8 cellular contexts compared by ENCODE assay signal in the genomic region with DNA sequence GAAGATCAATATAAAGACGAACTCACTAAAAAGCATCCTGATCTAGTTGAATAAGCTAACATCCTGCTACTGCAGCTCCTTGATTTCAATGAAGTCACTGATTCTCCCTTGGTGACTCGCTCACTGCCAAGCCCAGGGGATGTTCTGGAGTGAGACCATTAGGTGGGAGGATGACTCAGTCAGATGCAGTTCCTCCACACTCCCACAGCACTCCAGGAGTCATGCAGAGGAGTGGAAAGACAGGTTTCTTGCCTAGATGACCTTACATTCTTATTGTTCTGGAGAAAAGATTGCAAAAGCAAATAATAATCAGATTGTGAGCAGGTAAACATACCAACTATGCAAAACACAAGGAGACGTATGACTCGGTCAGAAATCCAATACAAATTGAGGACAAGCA. TPM values are rescaled to one million over a fixed set of nuclear protein-coding genes. Genes with fewer than 3 reads are reported as not detected.
DNase-seq lines count a peak whose midpoint lies in the region; ATAC-seq and TF ChIP-seq lines count a peak whose summit lies in the region.

No MANE protein-coding gene starts in this region.

- H3K27me3 ChIP-seq in foreskin keratinocyte = no peaks in the 10 kb centered on the region
- no peaks in the 10 kb centered on the region for H3K27me3 ChIP-seq in H7 (ENCODE audit: control insufficient read depth, insufficient read depth, low read length)

- H3K36me3 Mint-ChIP-seq in stimulated activated naive CD8-positive, alpha-beta T cell treated with anti-CD3 and anti-CD28 coated beads, Interleukin-15, Interleukin-2, amounts not matched to agents 100 ng/mL and 50 ng/mL, for 24 hours (ENCODE audit: low read depth) = peaks cover 5% of the 10 kb centered on the region

- H3K4me1 ChIP-seq in foreskin keratinocyte = peaks cover 8% of the 10 kb centered on the region

- peak; percentile 100 for ATAC-seq in foreskin keratinocyte

- H3K27ac Mint-ChIP-seq in stimulated activated naive CD8-positive, alpha-beta T cell treated with anti-CD3 and anti-CD28 coated beads, Interleukin-15, Interleukin-2, amounts not matched to agents 100 ng/mL and 50 ng/mL, for 24 hours = peak overlapping the region; percentile 1

- peak; percentile 30 for TF ChIP-seq CTCF in foreskin keratinocyte (conservative IDR thresholded peaks at IDR 0.05)

- H3K27me3 Mint-ChIP-seq in stimulated activated naive CD8-positive, alpha-beta T cell treated with anti-CD3 and anti-CD28 coated beads, Interleukin-15, Interleukin-2, amounts not matched to agents 100 ng/mL and 50 ng/mL, for 24 hours = no peaks in the 10 kb centered on the region

- peaks cover 56% of the 10 kb centered on the region for H3K4me1 Mint-ChIP-seq in stimulated activated naive CD8-positive, alpha-beta T cell treated with anti-CD3 and anti-CD28 coated beads, Interleukin-15, Interleukin-2, amounts not matched to agents 100 ng/mL and 50 ng/mL, for 24 hours (ENCODE audit: low read depth)

- H3K4me3 Mint-ChIP-seq in stimulated activated naive CD8-positive, alpha-beta T cell treated with anti-CD3 and anti-CD28 coated beads, Interleukin-15, Interleukin-2, amounts not matched to agents 100 ng/mL and 50 ng/mL, for 24 hours = no peak overlapping the region

- H3K9me3 Mint-ChIP-seq in stimulated activated naive CD8-positive, alpha-beta T cell treated with anti-CD3 and anti-CD28 coated beads, Interleukin-15, Interleukin-2, amounts not matched to agents 100 ng/mL and 50 ng/mL, for 24 hours = no peaks in the 10 kb centered on the region

- peak overlapping the region; percentile 52 for H3K27ac ChIP-seq in foreskin keratinocyte

- peak; percentile 1 for DNase-seq in NCI-H345 (lab: John Stamatoyannopoulos, UW)
- no peak for DNase-seq in NCI-H345 treated with DMSO at 0.1 percent for 48 hours (lab: John Stamatoyannopoulos, UW; ENCODE audit: unreplicated experiment)
- peak; percentile 24 to 72 for DNase-seq in SW 1271 (lab: John Stamatoyannopoulos, UW)
- peak; percentile 96 to 99 for DNase-seq in foreskin keratinocyte
- no peak for DNase-seq in H7
- DNase-seq in NK-92 treated with Interleukin-12 subunit alpha and Interleukin-12 subunit beta, amount 100 ng/mL, for 24 hours (lab: John Stamatoyannopoulos, UW) = no peak
- DNase-seq in HuH-7 (ENCODE audit: low spot score) = no peak

- H3K4me3 ChIP-seq in H7 (ENCODE audit: insufficient read depth, low read depth, low read length) = no peak overlapping the region

- H3K36me3 ChIP-seq in H7 (replicated peaks; ENCODE audit: control insufficient read depth, insufficient read depth, low read length) = no peaks in the 10 kb centered on the region; the same call in 1 of the 2 replicates

RNA-seq across cellular contexts. Expression of a gene that starts 15.3 kb away (rescaled TPM):
- 2.0 and 2.3 TPM in 2 replicates for total RNA-seq in foreskin keratinocyte
- polyA plus RNA-seq in foreskin keratinocyte = 0.57 and 0.70 TPM in 2 replicates
- 2.4 and 4.1 TPM in 2 replicates for total RNA-seq in H7 (2014; rRNA removed; shearing (Covaris generic))

Comparison
In these comparisons a context has a peak if more than half of its experiments do, and no peak if none do; other contexts are left out.
1. DNase-seq: peak in NCI-H345 (single experiment), SW 1271 (2 of 2) and foreskin keratinocyte (2 of 2); none in NCI-H345 treated with DMSO at 0.1 percent for 48 hours (single experiment), H7 (single experiment), NK-92 treated with Interleukin-12 subunit alpha and Interleukin-12 subunit beta, amount 100 ng/mL, for 24 hours (single experiment) and HuH-7 (single experiment).